8 cellular contexts compared by ENCODE assay signal in genomic region chrX:31266172-31267076, GRCh38.
DNase-seq lines count a peak whose midpoint lies in the region; ATAC-seq and TF ChIP-seq lines count a peak whose summit lies in the region.

No MANE protein-coding gene starts in this region.

- peak overlapping the region; percentile 71 to 93 (median 78) for H3K27ac ChIP-seq in stomach

- peak overlapping the region; percentile 61 to 72 for H3K4me3 ChIP-seq in cardiac fibroblast (replicated peaks in 1 of 2; ENCODE audit: low read depth in 2 of 2, low read length in 2 of 2)
- H3K4me3 ChIP-seq in stomach: peak overlapping the region; percentile 53 to 64 (median 58)

- WGBS in stomach, 5 donors: 1 to 28% (median 2%) methylated on average over 36 to 73 of the region's 74 CpGs

- TF ChIP-seq EP300 in stomach (IDR thresholded peaks at IDR 0.05): no peak

- ATAC-seq in GM18498 (IDR thresholded peaks at IDR 0.05; ENCODE audit: unreplicated experiment): peak; percentile 96
- peak; percentile 96 for ATAC-seq in HG02759 (IDR thresholded peaks at IDR 0.05; ENCODE audit: unreplicated experiment)

- TF ChIP-seq CTCF in cardiac fibroblast (IDR thresholded peaks at IDR 0.05; ENCODE audit: low read depth, low read length) (no peak), stomach (IDR thresholded peaks at IDR 0.05) (no peak)

- no peak for TF ChIP-seq POLR2A in stomach (IDR thresholded peaks at IDR 0.05)

- intact Hi-C loops in stomach (cut with DNase I; ENCODE audit: low total_unique reads): no loop called here

- DNase-seq in A172 (ENCODE audit: low spot score) (peak; percentile 36), NCI-H774 (lab: John Stamatoyannopoulos, UW) (peak; percentile 30), cardiac fibroblast (ENCODE audit: low read depth in 2 of 2) (peak; percentile 32 to 36), left kidney (ENCODE audit: low read depth, low spot score) (peak; percentile 63), stomach (peak; percentile 65), T-helper 9 cell (no peak)

- no peaks in the 10 kb centered on the region for H3K36me3 ChIP-seq in stomach

- peaks cover 0 to 8% (median 0%) of the 10 kb centered on the region in 4 donors for H3K4me1 ChIP-seq in stomach

- H3K27me3 ChIP-seq in stomach: peaks cover 0 to 10% (median 0%) of the 10 kb centered on the region in 3 donors

- H3K9me3 ChIP-seq in stomach: no peaks in the 10 kb centered on the region
